ENCODE assay signal across 17 cellular contexts in the genomic region with DNA sequence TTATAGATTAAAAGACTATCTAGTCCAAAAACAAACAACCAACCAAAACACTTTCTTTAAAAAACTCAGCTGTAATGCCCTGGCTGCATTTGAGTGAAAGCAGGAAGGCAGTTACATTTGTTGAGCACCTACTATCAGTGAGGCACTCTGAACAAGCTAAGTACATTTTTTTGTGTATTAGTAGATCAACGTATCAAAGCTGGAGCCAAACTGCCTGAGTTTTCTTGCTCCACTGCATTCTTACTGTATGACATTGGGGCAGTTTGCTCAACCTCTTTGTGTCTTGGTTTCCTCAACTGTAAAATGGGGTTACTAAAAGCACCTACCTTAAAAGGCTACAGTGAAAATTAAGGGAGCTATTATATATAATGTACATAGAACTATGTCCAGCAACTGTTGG.
"Had no signal": no experiment of that assay in that cellular context is flagged by ENCODE, and none has a peak within 500 bp of the region (broad histone marks: within the 10 kb centered on the region; RNA-seq: fewer than 3 reads in every experiment).

No MANE protein-coding gene starts in this region.

- ATAC-seq: activated CD8-positive, alpha-beta T cell treated with anti-CD3 and anti-CD28 coated beads, Interleukin-2, amount 10 ng/mL, durations not matched to agents 7 days and 5 days; gastrocnemius medialis; left colon; natural killer cell; SK-N-SH treated with all-trans-retinoic acid at 6 μM for 48 hours; stimulated activated effector memory CD8-positive, alpha-beta T cell treated with anti-CD3 and anti-CD28 coated beads, Interleukin-12 subunit alpha, Interleukin-12 subunit beta, amount 100 ng/mL, for 72 hours had no signal

- H3K9me3 Mint-ChIP-seq: dendritic cell treated with granulocyte-macrophage colony-stimulating factor and Interleukin-4, amounts not matched to agents 40 ng/mL and 50 ng/mL, for 4 days; endodermal cell; natural killer cell; stimulated activated effector memory CD8-positive, alpha-beta T cell treated with anti-CD3 and anti-CD28 coated beads, Interleukin-12 subunit alpha, Interleukin-12 subunit beta, amount 100 ng/mL, for 72 hours; T-helper 1 cell treated with Interleukin-12 subunit alpha and Interleukin-12 subunit beta and Interleukin-4 antibody, amounts not matched to agents 30 μg/mL and 1 μg/mL, for 36 hours had no signal

- H3K27me3 Mint-ChIP-seq: dendritic cell treated with granulocyte-macrophage colony-stimulating factor and Interleukin-4, amounts not matched to agents 40 ng/mL and 50 ng/mL, for 4 days had no signal

- H3K36me3 Mint-ChIP-seq: natural killer cell had no signal

- H3K27ac Mint-ChIP-seq: dendritic cell treated with granulocyte-macrophage colony-stimulating factor and Interleukin-4, amounts not matched to agents 40 ng/mL and 50 ng/mL, for 4 days; endodermal cell; natural killer cell; T-helper 1 cell treated with Interleukin-12 subunit alpha and Interleukin-12 subunit beta and Interleukin-4 antibody, amounts not matched to agents 30 μg/mL and 1 μg/mL, for 36 hours had no signal

- DNase-seq: activated CD4-positive, alpha-beta T cell treated with anti-CD3 and anti-CD28 coated beads for 48 hours; activated CD8-positive, alpha-beta memory T cell treated with anti-CD3 and anti-CD28 coated beads, Interleukin-2, amount 50 U/mL, for 48 hours; activated CD8-positive, alpha-beta T cell treated with anti-CD3 and anti-CD28 coated beads, Interleukin-2, amount 10 ng/mL, durations not matched to agents 7 days and 5 days; activated naive CD4-positive, alpha-beta T cell; endodermal cell; gastrocnemius medialis; left colon; natural killer cell; posterior cingulate gyrus; tibial artery had no signal

- H3K4me3 Mint-ChIP-seq: activated CD8-positive, alpha-beta T cell treated with anti-CD3 and anti-CD28 coated beads, Interleukin-2, amount 10 ng/mL, durations not matched to agents 7 days and 5 days; dendritic cell treated with granulocyte-macrophage colony-stimulating factor and Interleukin-4, amounts not matched to agents 40 ng/mL and 50 ng/mL, for 4 days; endodermal cell; natural killer cell; stimulated activated effector memory CD8-positive, alpha-beta T cell treated with anti-CD3 and anti-CD28 coated beads, Interleukin-12 subunit alpha, Interleukin-12 subunit beta, amount 100 ng/mL, for 72 hours; T-helper 1 cell treated with Interleukin-12 subunit alpha and Interleukin-12 subunit beta and Interleukin-4 antibody, amounts not matched to agents 30 μg/mL and 1 μg/mL, for 36 hours had no signal

- H3K27me3 ChIP-seq: esophagus muscularis mucosa, gastrocnemius medialis, hepatocyte, tibial artery had no signal

- H3K4me1 Mint-ChIP-seq: endodermal cell; natural killer cell; stimulated activated effector memory CD8-positive, alpha-beta T cell treated with anti-CD3 and anti-CD28 coated beads, Interleukin-12 subunit alpha, Interleukin-12 subunit beta, amount 100 ng/mL, for 72 hours had no signal

- H3K4me1 ChIP-seq: esophagus muscularis mucosa, gastrocnemius medialis, tibial artery had no signal

- H3K4me3 ChIP-seq: esophagus muscularis mucosa, gastrocnemius medialis, hepatocyte, smooth muscle cell, tibial artery had no signal

- H3K27ac ChIP-seq: esophagus muscularis mucosa, gastrocnemius medialis, hepatocyte, tibial artery had no signal
